Comparison of ENCODE assay signal across 15 cellular contexts in the genomic region with DNA sequence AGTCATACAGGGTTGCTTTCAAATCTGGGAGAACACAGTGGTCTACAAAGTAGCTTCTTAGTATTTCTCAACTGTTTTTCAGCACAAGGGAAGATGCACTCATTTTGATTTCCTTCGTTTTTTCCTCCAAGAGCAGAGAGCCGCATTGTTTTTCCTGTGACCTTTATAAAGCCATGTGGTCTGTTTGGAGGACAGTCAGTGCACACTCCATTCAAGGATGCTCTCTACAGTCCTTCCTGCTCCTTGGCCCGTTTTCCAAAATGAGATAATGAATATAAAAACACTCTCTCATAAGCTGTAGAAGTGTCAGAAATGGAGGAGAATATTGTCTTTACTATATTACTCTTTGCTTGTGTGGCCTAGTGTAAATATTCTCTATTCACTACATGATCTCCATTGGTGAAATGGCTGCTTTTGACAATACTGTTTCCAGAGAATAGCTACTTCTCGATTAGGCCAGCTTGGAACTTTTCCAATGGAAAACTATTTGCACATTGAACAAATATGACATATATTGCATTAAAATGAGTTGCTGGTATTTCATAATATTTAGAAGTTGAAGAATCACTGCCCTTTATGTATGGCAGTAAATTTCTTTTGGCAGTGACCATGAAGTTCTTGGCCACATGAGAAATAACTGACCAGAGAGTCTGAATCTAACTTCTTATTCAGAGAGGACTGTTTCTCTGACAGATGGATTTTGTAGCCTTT.
DNase-seq lines count a peak whose midpoint lies in the region; ATAC-seq, FAIRE-seq and TF ChIP-seq lines count a peak whose summit lies in the region.
"Had no signal": no experiment of that assay in that cellular context is flagged by ENCODE, and none has a peak within 500 bp of the region (broad histone marks: within the 10 kb centered on the region; RNA-seq: fewer than 3 reads in every experiment).

No MANE protein-coding gene starts in this region.

- H3K4me3 Mint-ChIP-seq in activated naive CD8-positive, alpha-beta T cell treated with anti-CD3 and anti-CD28 coated beads for 36 hours = no peak overlapping the region

- peak overlapping the region in 5 of 11 experiments; percentile 1 to 49 (median 37); a peak in 2 of 22 replicates for H3K9ac ChIP-seq in BLaER1 treated with 17β-estradiol and CSF1 and Interleukin-3, amounts not matched to agents 10 nM and 100 nM
- H3K9ac ChIP-seq in endothelial cell of umbilical vein (replicated peaks; ENCODE audit: extremely low read depth, insufficient read depth, low read length) = no peak overlapping the region

- POLR2A ChIA-PET in endothelial cell of umbilical vein (lab: Charles Lee) = no interaction called here

- H4K20me1 ChIP-seq in BLaER1 treated with 17β-estradiol and CSF1 and Interleukin-3, amounts not matched to agents 10 nM and 100 nM = peaks cover 0 to 89% (median 0%) of the 10 kb centered on the region in 11 experiments; a peak in 9 of 22 replicates
- no peaks in the 10 kb centered on the region for H4K20me1 ChIP-seq in endothelial cell of umbilical vein (replicated peaks; ENCODE audit: control insufficient read depth, extremely low read depth, insufficient read depth, low read length)

- no peak overlapping the region; a peak in 2 of 20 replicates for H3K4me3 ChIP-seq in BLaER1 treated with 17β-estradiol and CSF1 and Interleukin-3, amounts not matched to agents 10 nM and 100 nM
- H3K4me3 ChIP-seq in endothelial cell of umbilical vein (replicated peaks in 1 of 3; ENCODE audit: insufficient read depth in 1 of 3, low read depth in 1 of 3, low read length in 3 of 3) (no peak overlapping the region), neutrophil (ENCODE audit: low read depth in 1 of 2, low read length in 1 of 2) (no peak overlapping the region), lower lobe of right lung (no peak overlapping the region)
- H3K4me3 ChIP-seq: SJSA1 had no signal

- H3K36me3 ChIP-seq in BLaER1 treated with 17β-estradiol and CSF1 and Interleukin-3, amounts not matched to agents 10 nM and 100 nM = peaks cover 0 to 8% (median 0%) of the 10 kb centered on the region in 11 experiments; a peak in 3 of 22 replicates
- H3K36me3 ChIP-seq in endothelial cell of umbilical vein (ENCODE audit: control insufficient read depth in 2 of 2, extremely low read depth in 1 of 2, insufficient read depth in 2 of 2, low read length in 2 of 2) (no peaks in the 10 kb centered on the region), neutrophil (no peaks in the 10 kb centered on the region), lower lobe of right lung (no peaks in the 10 kb centered on the region)
- H3K36me3 ChIP-seq: SJSA1 had no signal

- no peaks in the 10 kb centered on the region for H3K79me2 ChIP-seq in endothelial cell of umbilical vein (ENCODE audit: control insufficient read depth, insufficient read depth, low read length)

- no peak overlapping the region for H2AFZ ChIP-seq in endothelial cell of umbilical vein (ENCODE audit: low read depth, low read length)

- intact Hi-C loops in endothelial cell of umbilical vein (cut with micrococcal nuclease) = loop anchor here (1.0 kb wide), 2 partner anchors 9 to 219 kb away; a partner anchor contains a TSS
- intact Hi-C loops in lower lobe of right lung (cut with DNase I) = no loop called here

- H3K36me3 Mint-ChIP-seq in activated naive CD8-positive, alpha-beta T cell treated with anti-CD3 and anti-CD28 coated beads for 36 hours = peaks cover 13% of the 10 kb centered on the region

- H3K27ac Mint-ChIP-seq in activated naive CD8-positive, alpha-beta T cell treated with anti-CD3 and anti-CD28 coated beads for 36 hours = no peak overlapping the region

- H3K27ac ChIP-seq in BLaER1 treated with 17β-estradiol and CSF1 and Interleukin-3, amounts not matched to agents 10 nM and 100 nM = peak overlapping the region in 4 of 11 experiments; percentile 3 to 44 (median 38); a peak in 5 of 22 replicates
- H3K27ac ChIP-seq in endothelial cell of umbilical vein (ENCODE audit: insufficient read depth, low read depth, low read length) = no peak overlapping the region
- H3K27ac ChIP-seq in neutrophil = peak overlapping the region; percentile 21
- no peak overlapping the region for H3K27ac ChIP-seq in lower lobe of right lung
- H3K27ac ChIP-seq: SJSA1 had no signal

- no peaks in the 10 kb centered on the region for H3K9me3 Mint-ChIP-seq in activated naive CD8-positive, alpha-beta T cell treated with anti-CD3 and anti-CD28 coated beads for 36 hours

- DNase-seq in SK-MEL-5 (ENCODE audit: low read depth, low spot score) (peak; percentile 21), endothelial cell of umbilical vein (ENCODE audit: low read depth, low spot score) (no peak), lower lobe of right lung (no peak), NCI-H187 (lab: John Stamatoyannopoulos, UW) (no peak), T-helper 9 cell (no peak)
- DNase-seq in activated naive CD8-positive, alpha-beta T cell treated with anti-CD3 and anti-CD28 coated beads for 36 hours = no peak
- DNase-seq: activated CD4-positive, alpha-beta T cell treated with anti-CD3 and anti-CD28 coated beads, Interleukin-2, amount 50 U/mL, for 1 hour; activated effector memory CD4-positive, alpha-beta T cell treated with anti-CD3 and anti-CD28 coated beads, Interleukin-2, amount 50 U/mL, for 16 hours; left colon; NCI-H146; NCI-H774 had no signal

- peak overlapping the region; percentile 70 to 94 (median 81) for H3K4me2 ChIP-seq in BLaER1 treated with 17β-estradiol and CSF1 and Interleukin-3, amounts not matched to agents 10 nM and 100 nM
- H3K4me2 ChIP-seq in endothelial cell of umbilical vein (ENCODE audit: insufficient read depth, low read length) = peak overlapping the region; percentile 23

- no TSS peak for BruUV-seq in endothelial cell of umbilical vein (replicated peaks; lab: Mats Ljungman, UMichigan)

- dilution Hi-C loops in endothelial cell of umbilical vein (cut with MboI; ENCODE audit: extremely low pct_ligation_motif_present, low sequenced_read_pairs) = no loop called here

- in situ Hi-C loops in SK-MEL-5 (cut with HindIII; ENCODE audit: low pct_unique_long_range_greater_than_20kb, low sequenced_read_pairs) = no loop called here

- TF ChIP-seq POLR2A in endothelial cell of umbilical vein (IDR thresholded peaks at IDR 0.05; ENCODE audit: low read depth, low read length) = no peak

- H3K9me1 ChIP-seq in endothelial cell of umbilical vein (replicated peaks; ENCODE audit: control insufficient read depth, extremely low read depth, insufficient read depth, low read length) = no peaks in the 10 kb centered on the region

- H3K4me1 Mint-ChIP-seq in activated naive CD8-positive, alpha-beta T cell treated with anti-CD3 and anti-CD28 coated beads for 36 hours = peaks cover 31% of the 10 kb centered on the region

- peaks cover 0 to 10% (median 0%) of the 10 kb centered on the region in 11 experiments; a peak in 1 of 22 replicates for H3K9me3 ChIP-seq in BLaER1 treated with 17β-estradiol and CSF1 and Interleukin-3, amounts not matched to agents 10 nM and 100 nM (replicated peaks in 1 of 11)
- H3K9me3 ChIP-seq in endothelial cell of umbilical vein (replicated peaks; ENCODE audit: control insufficient read depth, insufficient read depth, low read length) (no peaks in the 10 kb centered on the region), neutrophil (peaks cover 4% of the 10 kb centered on the region), lower lobe of right lung (no peaks in the 10 kb centered on the region)
- H3K9me3 ChIP-seq: SJSA1 had no signal

- no peak for FAIRE-seq in endothelial cell of umbilical vein (lab: Jason Lieb, UNC)
- FAIRE-seq: GM18507 had no signal

- no peak for ATAC-seq in lower lobe of right lung
- ATAC-seq: left colon had no signal

- TF ChIP-seq CTCF in endothelial cell of umbilical vein (IDR thresholded peaks at IDR 0.05; ENCODE audit: extremely low read depth in 1 of 2, insufficient read depth in 1 of 2, low read depth in 1 of 2, low read length in 2 of 2) = no peak
- no peak for TF ChIP-seq CTCF in neutrophil (IDR thresholded peaks at IDR 0.05)
- TF ChIP-seq CTCF in lower lobe of right lung (IDR thresholded peaks at IDR 0.05) = no peak

- H3K4me1 ChIP-seq in BLaER1 treated with 17β-estradiol and CSF1 and Interleukin-3, amounts not matched to agents 10 nM and 100 nM = peaks cover 34 to 50% (median 40%) of the 10 kb centered on the region in 10 experiments
- H3K4me1 ChIP-seq in endothelial cell of umbilical vein (ENCODE audit: control insufficient read depth, extremely low read depth, insufficient read depth, low read length) = peaks cover 17% of the 10 kb centered on the region
- peaks cover 6 to 7% of the 10 kb centered on the region in 2 experiments for H3K4me1 ChIP-seq in neutrophil (ENCODE audit: control insufficient read depth in 1 of 2, insufficient read depth in 1 of 2, low read depth in 1 of 2, low read length in 1 of 2)
- H3K4me1 ChIP-seq in lower lobe of right lung = peaks cover 42% of the 10 kb centered on the region

- no peaks in the 10 kb centered on the region for H3K27me3 ChIP-seq in BLaER1 treated with 17β-estradiol and CSF1 and Interleukin-3, amounts not matched to agents 10 nM and 100 nM
- H3K27me3 ChIP-seq in endothelial cell of umbilical vein (ENCODE audit: control insufficient read depth in 2 of 2, insufficient read depth in 2 of 2, low read length in 2 of 2) = no peaks in the 10 kb centered on the region
- no peaks in the 10 kb centered on the region for H3K27me3 ChIP-seq in neutrophil
- H3K27me3 ChIP-seq in lower lobe of right lung (ENCODE audit: low read depth) = no peaks in the 10 kb centered on the region
- H3K27me3 ChIP-seq: SJSA1 had no signal

- CTCF ChIA-PET in endothelial cell of umbilical vein (lab: Charles Lee) = interaction anchor here (1.0 to 1.5 kb wide), 9 partner anchors 9 to 216 kb away, joined by 3 to 7 read pairs (median 4); no protein-coding TSS in a partner anchor

- H3K27me3 Mint-ChIP-seq in activated naive CD8-positive, alpha-beta T cell treated with anti-CD3 and anti-CD28 coated beads for 36 hours = no peaks in the 10 kb centered on the region

TF ChIP-seq in endothelial cell of umbilical vein, 7 proteins besides CTCF, POLR2A, EP300 and RAD21:
- TF ChIP-seq, protein P1, sequence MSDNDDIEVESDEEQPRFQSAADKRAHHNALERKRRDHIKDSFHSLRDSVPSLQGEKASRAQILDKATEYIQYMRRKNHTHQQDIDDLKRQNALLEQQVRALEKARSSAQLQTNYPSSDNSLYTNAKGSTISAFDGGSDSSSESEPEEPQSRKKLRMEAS (IDR thresholded peaks at IDR 0.05; ENCODE audit: insufficient read depth, insufficient read length) = no peak
- TF ChIP-seq POLR2AphosphoS5 (IDR thresholded peaks at IDR 0.05; ENCODE audit: insufficient read depth, low read depth, low read length) = no peak
- TF ChIP-seq MYC (IDR thresholded peaks at IDR 0.05; ENCODE audit: low read depth, low read length) = no peak
- TF ChIP-seq GATA2 (IDR thresholded peaks at IDR 0.05; ENCODE audit: insufficient read depth, insufficient read length, low read depth, low read length) = no peak
- TF ChIP-seq FOS (IDR thresholded peaks at IDR 0.05; ENCODE audit: borderline replicate concordance, insufficient read depth, low read length) = no peak
- TF ChIP-seq JUN (IDR thresholded peaks at IDR 0.05; ENCODE audit: borderline replicate concordance, insufficient read depth, insufficient read length, low read depth) = no peak
- no peak for TF ChIP-seq EZH2 (IDR thresholded peaks at IDR 0.05; ENCODE audit: borderline replicate concordance, low read depth, low read length, severe bottlenecking)
TF ChIP-seq in endothelial cell of umbilical vein: peak in this region for 0.
